In the genomic region with DNA sequence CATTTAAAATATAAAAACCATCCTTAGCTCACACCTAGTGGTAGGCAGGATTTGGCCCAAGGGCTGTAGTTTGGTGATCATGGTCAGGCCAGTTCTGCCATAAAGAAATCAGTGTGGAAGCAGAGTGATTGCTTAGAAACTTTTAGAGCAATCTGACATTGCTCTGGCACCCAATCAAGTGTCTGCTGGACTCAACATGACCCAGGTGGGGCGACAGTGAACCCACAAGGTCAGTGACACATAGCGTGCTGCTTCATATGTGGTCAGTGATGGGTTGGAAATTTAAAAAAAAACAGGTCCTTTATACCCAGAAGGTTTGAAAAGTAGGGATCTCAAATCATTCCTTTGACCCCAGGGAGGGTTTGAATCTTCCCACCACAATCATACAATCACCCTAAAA, we compare ENCODE assay signal across 16 cellular contexts.
DNase-seq lines count a peak whose midpoint lies in the region; ATAC-seq and TF ChIP-seq lines count a peak whose summit lies in the region.
"Had no signal": no experiment of that assay in that cellular context is flagged by ENCODE, and none has a peak within 500 bp of the region (broad histone marks: within the 10 kb centered on the region; RNA-seq: fewer than 3 reads in every experiment).

No MANE protein-coding gene starts in this region.

- H4K8ac ChIP-seq in IMR-90 (ENCODE audit: low read depth in 2 of 2, low read length in 2 of 2) = no peak overlapping the region; a peak in 1 of 4 replicates

- DNase-seq in IMR-90 (peak; percentile 18), coronary artery (ENCODE audit: low spot score) (no peak), mesothelial cell of epicardium (ENCODE audit: low spot score in 2 of 2, unreplicated experiment in 2 of 2) (no peak), tibial nerve (ENCODE audit: low spot score in 2 of 2) (peak in 1 of 2 donors; percentile 12), A673 (ENCODE audit: low spot score) (no peak), activated T-cell treated with anti-CD3 and anti-CD28 coated beads for 4 hours (no peak)
- DNase-seq: activated naive CD4-positive, alpha-beta T cell; CD4-positive, CD25-positive, alpha-beta regulatory T cell; GF-D8; mammary epithelial cell; NCI-H1105; NCI-H345; occipital lobe; stimulated activated CD4-positive, alpha-beta T cell treated with anti-CD3 and anti-CD28 coated beads, Interleukin-15, amount 100 ng/mL, for 24 hours had no signal

- H3K4me3 Mint-ChIP-seq in mesothelial cell of epicardium = no peak overlapping the region
- H3K4me3 Mint-ChIP-seq: CD4-positive, CD25-positive, alpha-beta regulatory T cell had no signal

- H3K9me3 ChIP-seq in IMR-90 (ENCODE audit: control insufficient read depth, insufficient read depth, low read length) = no peaks in the 10 kb centered on the region
- no peaks in the 10 kb centered on the region for H3K9me3 ChIP-seq in tibial nerve
- no peaks in the 10 kb centered on the region for H3K9me3 ChIP-seq in A673 (ENCODE audit: low read depth, low read length, poor library complexity, severe bottlenecking)
- H3K9me3 ChIP-seq: SK-N-SH had no signal

- H3K18ac ChIP-seq in IMR-90 (ENCODE audit: low read depth, low read length) = no peak overlapping the region

- no peak for TF ChIP-seq POLR2A in IMR-90 (IDR thresholded peaks at IDR 0.05; ENCODE audit: low read depth, low read length)
- no peak for TF ChIP-seq POLR2A in tibial nerve (IDR thresholded peaks at IDR 0.05)

- TF ChIP-seq EP300 in tibial nerve (IDR thresholded peaks at IDR 0.05) = no peak

- H3K79me1 ChIP-seq in IMR-90 (ENCODE audit: low read depth in 1 of 2, low read length in 2 of 2) = no peaks in the 10 kb centered on the region

- H3K36me3 Mint-ChIP-seq in mesothelial cell of epicardium = no peaks in the 10 kb centered on the region
- H3K36me3 Mint-ChIP-seq: CD4-positive, CD25-positive, alpha-beta regulatory T cell had no signal

- TF ChIP-seq CTCF in IMR-90 (conservative IDR thresholded peaks at IDR 0.05; ENCODE audit: low read depth, low read length) = no peak
- TF ChIP-seq CTCF in coronary artery (IDR thresholded peaks at IDR 0.05) = no peak
- no peak for TF ChIP-seq CTCF in mesothelial cell of epicardium (IDR thresholded peaks at IDR 0.05; ENCODE audit: unreplicated experiment)
- TF ChIP-seq CTCF in tibial nerve (IDR thresholded peaks at IDR 0.05) = no peak
- TF ChIP-seq CTCF in A673 (conservative IDR thresholded peaks at IDR 0.05; ENCODE audit: low read depth, low read length) = no peak

- H2AFZ ChIP-seq in IMR-90 (replicated peaks; ENCODE audit: low read length, poor library complexity) = no peak overlapping the region

- H3K4me2 ChIP-seq in IMR-90 (ENCODE audit: low read depth, low read length) = no peak overlapping the region

- H3K27me3 ChIP-seq in IMR-90 (ENCODE audit: control insufficient read depth, insufficient read depth, low read length) = no peaks in the 10 kb centered on the region
- no peaks in the 10 kb centered on the region for H3K27me3 ChIP-seq in tibial nerve
- H3K27me3 ChIP-seq in A673 (replicated peaks; ENCODE audit: insufficient read depth, low read depth, low read length, poor library complexity) = no peaks in the 10 kb centered on the region

- H3K4me3 ChIP-seq in IMR-90 (ENCODE audit: insufficient read depth, low read depth, low read length) (no peak overlapping the region), coronary artery (no peak overlapping the region), tibial nerve (no peak overlapping the region), A673 (ENCODE audit: low read depth, low read length, poor library complexity, severe bottlenecking) (no peak overlapping the region)

- intact Hi-C loops in IMR-90 (cut with micrococcal nuclease) = no loop called here
- intact Hi-C loops in A673 (cut with micrococcal nuclease; ENCODE audit: unreplicated experiment) = no loop called here

- H3K4me1 ChIP-seq in IMR-90 (ENCODE audit: control insufficient read depth, insufficient read depth, low read length) = peaks cover 43% of the 10 kb centered on the region
- H3K4me1 ChIP-seq in tibial nerve = peaks cover 0 to 49% (median 33%) of the 10 kb centered on the region in 4 donors
- no peaks in the 10 kb centered on the region for H3K4me1 ChIP-seq in A673 (ENCODE audit: insufficient read depth, low read length, poor library complexity, severe bottlenecking)

- no peak overlapping the region for H2AK9ac ChIP-seq in IMR-90 (replicated peaks; ENCODE audit: low read depth, low read length, poor library complexity)

- peaks cover 7% of the 10 kb centered on the region for H3K9me3 Mint-ChIP-seq in mesothelial cell of epicardium
- H3K9me3 Mint-ChIP-seq: CD4-positive, CD25-positive, alpha-beta regulatory T cell had no signal

- H3K9me1 ChIP-seq in IMR-90 (ENCODE audit: insufficient read depth, low read length) = peaks cover 11% of the 10 kb centered on the region

- no peak overlapping the region for H3K56ac ChIP-seq in IMR-90 (ENCODE audit: extremely low read depth, insufficient read depth, low read length)

- H2BK20ac ChIP-seq in IMR-90 (ENCODE audit: low read depth, low read length) = no peak overlapping the region

- no peak overlapping the region for H3K27ac ChIP-seq in IMR-90 (ENCODE audit: insufficient read depth, low read length)
- H3K27ac ChIP-seq in coronary artery = peak overlapping the region; percentile 20 to 49
- H3K27ac ChIP-seq in tibial nerve = peak overlapping the region; percentile 53 to 90 (median 78)
- H3K27ac ChIP-seq in A673 (ENCODE audit: low read depth, low read length, poor library complexity, severe bottlenecking) = no peak overlapping the region

- no TSS peak for BruUV-seq in IMR-90 (replicated peaks; lab: Mats Ljungman, UMichigan)
- no TSS peak for BruUV-seq in A673 (replicated peaks; lab: Mats Ljungman, UMichigan)

- no peaks in the 10 kb centered on the region for H3K36me3 ChIP-seq in IMR-90 (ENCODE audit: control insufficient read depth, insufficient read depth, low read length)
- no peaks in the 10 kb centered on the region for H3K36me3 ChIP-seq in tibial nerve
- no peaks in the 10 kb centered on the region for H3K36me3 ChIP-seq in A673 (ENCODE audit: insufficient read depth, low read length, poor library complexity, severe bottlenecking)

- POLR2A ChIA-PET in IMR-90 (lab: Charles Lee; ENCODE audit: unreplicated experiment) (no interaction called here), A673 (lab: Charles Lee; ENCODE audit: low non-redundant PET) (no interaction called here)

- no peak overlapping the region for H2BK15ac ChIP-seq in IMR-90 (ENCODE audit: low read depth, low read length)

- no peak overlapping the region for H2BK120ac ChIP-seq in IMR-90 (ENCODE audit: low read depth, low read length)

- no peak overlapping the region for H2BK5ac ChIP-seq in IMR-90 (ENCODE audit: low read depth, low read length, poor library complexity, severe bottlenecking)

- H4K20me1 ChIP-seq in IMR-90 (ENCODE audit: insufficient read depth, low read length) = no peaks in the 10 kb centered on the region

- H2AK5ac ChIP-seq in IMR-90 (ENCODE audit: low read depth, low read length) = no peak overlapping the region; the same call in 1 of the 2 replicates

- in situ Hi-C loops in IMR-90 (cut with MboI; ENCODE audit: low sequenced_read_pairs) = no loop called here

- WGBS in IMR-90 (ENCODE audit: extremely low coverage in 2 of 2, insufficient read length in 1 of 2), 2 experiments = 20% methylated on average over 1 of the region's 2 CpGs; no CpG with 5 or more reads in 1 of the 2 experiments
- WGBS in tibial nerve, 2 donors = 36 to 38% methylated on average over 2 of the region's 2 CpGs

- dilution Hi-C loops in IMR-90 (cut with HindIII; ENCODE audit: low sequenced_read_pairs, unreplicated experiment) = no loop called here

- H3K9ac ChIP-seq in IMR-90 (ENCODE audit: low read depth, low read length) = no peak overlapping the region
- H3K9ac ChIP-seq: SK-N-SH had no signal

- CTCF ChIA-PET in IMR-90 (lab: Yijun Ruan, JAX) = no interaction called here
- CTCF ChIA-PET in A673 (lab: Charles Lee) = no interaction called here

- H3K27me3 Mint-ChIP-seq in mesothelial cell of epicardium (ENCODE audit: low read depth) = no peaks in the 10 kb centered on the region

- no peak overlapping the region for H4K5ac ChIP-seq in IMR-90 (ENCODE audit: low read depth, low read length)

- ATAC-seq in IMR-90 (ENCODE audit: low read depth) (no peak), HG03469 (IDR thresholded peaks at IDR 0.05; ENCODE audit: unreplicated experiment) (no peak)

- peak overlapping the region; percentile 90 for H3K27ac Mint-ChIP-seq in mesothelial cell of epicardium
- H3K27ac Mint-ChIP-seq: CD4-positive, CD25-positive, alpha-beta regulatory T cell had no signal

- no peak overlapping the region for H4K91ac ChIP-seq in IMR-90 (ENCODE audit: insufficient read depth, low read depth, low read length)

- no peak overlapping the region for H3K4ac ChIP-seq in IMR-90 (ENCODE audit: low read depth, low read length)

- H3K14ac ChIP-seq in IMR-90 (replicated peaks; ENCODE audit: low read depth, low read length) = no peak overlapping the region

- H3K4me1 Mint-ChIP-seq in mesothelial cell of epicardium = peaks cover 40% of the 10 kb centered on the region
- H3K4me1 Mint-ChIP-seq: CD4-positive, CD25-positive, alpha-beta regulatory T cell had no signal

- no peak for TF ChIP-seq RAD21 in IMR-90 (IDR thresholded peaks at IDR 0.05; ENCODE audit: low read length)

- no peak overlapping the region for H3K23ac ChIP-seq in IMR-90 (ENCODE audit: low read depth, low read length)

TF ChIP-seq in IMR-90, 13 proteins besides CTCF, POLR2A, EP300 and RAD21 (continues in another document):
- no peak for TF ChIP-seq MXI1 (IDR thresholded peaks at IDR 0.05; ENCODE audit: borderline replicate concordance, low read depth, low read length)
- TF ChIP-seq NFE2L2 (IDR thresholded peaks at IDR 0.05; ENCODE audit: low read depth, low read length) = no peak
- no peak for TF ChIP-seq MAFK (IDR thresholded peaks at IDR 0.05; ENCODE audit: low read depth, low read length)
- TF ChIP-seq MAZ (IDR thresholded peaks at IDR 0.05; ENCODE audit: borderline replicate concordance, low read depth, low read length) = no peak
- no peak for TF ChIP-seq CEBPB (IDR thresholded peaks at IDR 0.05; ENCODE audit: low read depth, low read length)
- no peak for TF ChIP-seq ELK1 (IDR thresholded peaks at IDR 0.05; ENCODE audit: borderline replicate concordance, low read depth, low read length)
- TF ChIP-seq SMC3 (IDR thresholded peaks at IDR 0.05; ENCODE audit: low read depth, low read length) = no peak

Comparison
In these comparisons a context has a peak if more than half of its experiments do, and no peak if none do; other contexts are left out.
1. H3K27ac ChIP-seq: peak in coronary artery (2 of 2) and tibial nerve (4 of 4); none in IMR-90 (single experiment) and A673 (single experiment).